Comparison of ENCODE assay signal across 23 cellular contexts in genomic region chr3:127077068-127077467, GRCh38.
"Had no signal": no experiment of that assay in that cellular context is flagged by ENCODE, and none has a peak within 500 bp of the region (broad histone marks: within the 10 kb centered on the region; RNA-seq: fewer than 3 reads in every experiment).

No MANE protein-coding gene starts in this region.

- H3K4me3 ChIP-seq: ascending aorta, colonic mucosa, dorsolateral prefrontal cortex, esophagus muscularis mucosa, prostate gland, transverse colon, uterus had no signal

- H3K4me3 Mint-ChIP-seq: activated CD4-positive, alpha-beta memory T cell treated with anti-CD3 and anti-CD28 coated beads for 36 hours; activated T-cell treated with anti-CD3 and anti-CD28 coated beads, Interleukin-2, amount 50 U/mL, for 72 hours; central memory CD8-positive, alpha-beta T cell; effector memory CD8-positive, alpha-beta T cell; naive thymus-derived CD4-positive, alpha-beta T cell; stimulated activated effector memory CD8-positive, alpha-beta T cell treated with anti-CD3 and anti-CD28 coated beads, Interleukin-12 subunit alpha, Interleukin-12 subunit beta, amount 100 ng/mL, for 72 hours; stimulated activated naive CD8-positive, alpha-beta T cell treated with anti-CD3 and anti-CD28 coated beads, Interleukin-15, amount 100 ng/mL, for 72 hours; T-helper 1 cell treated with Interleukin-12 subunit alpha and Interleukin-12 subunit beta and Interleukin-4 antibody, amounts not matched to agents 30 μg/mL and 1 μg/mL, for 36 hours had no signal

- H3K36me3 ChIP-seq: ascending aorta, brain microvascular endothelial cell, colonic mucosa, esophagus muscularis mucosa, prostate gland, transverse colon, uterus had no signal

- H3K4me1 Mint-ChIP-seq: stimulated activated naive CD8-positive, alpha-beta T cell treated with anti-CD3 and anti-CD28 coated beads, Interleukin-15, amount 100 ng/mL, for 72 hours had no signal

- H3K27me3 ChIP-seq: ascending aorta, brain microvascular endothelial cell, colonic mucosa, dorsolateral prefrontal cortex, esophagus muscularis mucosa, transverse colon, uterus had no signal

- H3K9me3 Mint-ChIP-seq: activated naive CD4-positive, alpha-beta T cell treated with anti-CD3 and anti-CD28 coated beads, Interleukin-2, amount 50 U/mL, for 72 hours; activated T-cell treated with anti-CD3 and anti-CD28 coated beads, Interleukin-2, amount 50 U/mL, for 72 hours; central memory CD8-positive, alpha-beta T cell; effector memory CD8-positive, alpha-beta T cell; stimulated activated effector memory CD8-positive, alpha-beta T cell treated with anti-CD3 and anti-CD28 coated beads, Interleukin-12 subunit alpha, Interleukin-12 subunit beta, amount 100 ng/mL, for 72 hours; stimulated activated naive CD8-positive, alpha-beta T cell treated with anti-CD3 and anti-CD28 coated beads, Interleukin-15, amount 100 ng/mL, for 72 hours; T-helper 1 cell treated with Interleukin-12 subunit alpha and Interleukin-12 subunit beta and Interleukin-4 antibody, amounts not matched to agents 30 μg/mL and 1 μg/mL, for 36 hours had no signal

- H3K27me3 Mint-ChIP-seq: activated CD4-positive, alpha-beta memory T cell treated with anti-CD3 and anti-CD28 coated beads for 36 hours; central memory CD8-positive, alpha-beta T cell; stimulated activated naive CD8-positive, alpha-beta T cell treated with anti-CD3 and anti-CD28 coated beads, Interleukin-15, amount 100 ng/mL, for 72 hours had no signal

- H3K27ac ChIP-seq: ascending aorta, brain microvascular endothelial cell, colonic mucosa, dorsolateral prefrontal cortex, esophagus muscularis mucosa, prostate gland, transverse colon, uterus had no signal

- H3K4me1 ChIP-seq: colonic mucosa, prostate gland, transverse colon, uterus had no signal

- ATAC-seq: activated naive CD4-positive, alpha-beta T cell treated with anti-CD3 and anti-CD28 coated beads, Interleukin-2, amount 50 U/mL, for 72 hours; activated T-cell treated with anti-CD3 and anti-CD28 coated beads, Interleukin-2, amount 50 U/mL, for 72 hours; effector memory CD8-positive, alpha-beta T cell; left colon; naive thymus-derived CD4-positive, alpha-beta T cell; stimulated activated effector memory CD8-positive, alpha-beta T cell treated with anti-CD3 and anti-CD28 coated beads, Interleukin-12 subunit alpha, Interleukin-12 subunit beta, amount 100 ng/mL, for 72 hours; stimulated activated naive CD8-positive, alpha-beta T cell treated with anti-CD3 and anti-CD28 coated beads, Interleukin-15, amount 100 ng/mL, for 72 hours had no signal

- H3K9me3 ChIP-seq: ascending aorta, colonic mucosa, esophagus muscularis mucosa, prostate gland, transverse colon, uterus had no signal

- H3K36me3 Mint-ChIP-seq: activated CD4-positive, alpha-beta memory T cell treated with anti-CD3 and anti-CD28 coated beads for 36 hours; activated naive CD4-positive, alpha-beta T cell treated with anti-CD3 and anti-CD28 coated beads, Interleukin-2, amount 50 U/mL, for 72 hours; naive thymus-derived CD4-positive, alpha-beta T cell; stimulated activated effector memory CD8-positive, alpha-beta T cell treated with anti-CD3 and anti-CD28 coated beads, Interleukin-12 subunit alpha, Interleukin-12 subunit beta, amount 100 ng/mL, for 72 hours had no signal

- H3K27ac Mint-ChIP-seq: activated CD4-positive, alpha-beta memory T cell treated with anti-CD3 and anti-CD28 coated beads for 36 hours; activated naive CD4-positive, alpha-beta T cell treated with anti-CD3 and anti-CD28 coated beads, Interleukin-2, amount 50 U/mL, for 72 hours; activated T-cell treated with anti-CD3 and anti-CD28 coated beads, Interleukin-2, amount 50 U/mL, for 72 hours; effector memory CD8-positive, alpha-beta T cell; naive thymus-derived CD4-positive, alpha-beta T cell; stimulated activated effector memory CD8-positive, alpha-beta T cell treated with anti-CD3 and anti-CD28 coated beads, Interleukin-12 subunit alpha, Interleukin-12 subunit beta, amount 100 ng/mL, for 72 hours; stimulated activated naive CD8-positive, alpha-beta T cell treated with anti-CD3 and anti-CD28 coated beads, Interleukin-15, amount 100 ng/mL, for 72 hours; T-helper 1 cell treated with Interleukin-12 subunit alpha and Interleukin-12 subunit beta and Interleukin-4 antibody, amounts not matched to agents 30 μg/mL and 1 μg/mL, for 36 hours had no signal

- DNase-seq: activated CD4-positive, alpha-beta memory T cell treated with anti-CD3 and anti-CD28 coated beads for 36 hours; activated CD4-positive, alpha-beta T cell treated with anti-CD3 and anti-CD28 coated beads for 4 hours; activated CD4-positive, CD25-positive, alpha-beta regulatory T cell; activated gamma-delta T cell treated with Interleukin-2 at 50 U/mL for 16 hours; activated T-cell treated with anti-CD3 and anti-CD28 coated beads, Interleukin-2, amount 50 U/mL, for 72 hours; brain microvascular endothelial cell; colonic mucosa; effector memory CD8-positive, alpha-beta T cell; hypothalamus; left colon; naive thymus-derived CD4-positive, alpha-beta T cell; stimulated activated CD4-positive, alpha-beta T cell treated with anti-CD3 and anti-CD28 coated beads, Interleukin-1b, Interleukin-23, amount 100 ng/mL, for 48 hours; stimulated activated naive CD8-positive, alpha-beta T cell treated with anti-CD3 and anti-CD28 coated beads, Interleukin-15, amount 100 ng/mL, for 72 hours; transverse colon; uterus had no signal
